1 cellular context compared by ENCODE assay signal in genomic region chr6:159693128-159693893, GRCh38.
TF ChIP-seq lines count a peak whose summit lies in the region.

Gene SOD2 (minus strand): TSS chr6:159693241. CDS start chr6:159693167, 74 bp downstream.

TF ChIP-seq in K562, 482 proteins besides CTCF, POLR2A, EP300 and RAD21 (continued from another document and continues in another):
- TF ChIP-seq ZBTB11 (CRISPR knock-in tag; IDR thresholded peaks at IDR 0.05), result no peak
- TF ChIP-seq TRIM25 (IDR thresholded peaks at IDR 0.05; ENCODE audit: borderline replicate concordance), result no peak
- TF ChIP-seq CHD2 (IDR thresholded peaks at IDR 0.05; ENCODE audit: low read depth, low read length), result 0 out of 2 replicates have a peak, but pooled peaks have one; percentile 18
- no peak for TF ChIP-seq ZNF445 (CRISPR knock-in tag; IDR thresholded peaks at IDR 0.05; ENCODE audit: low read depth)
- peak; percentile 84 for TF ChIP-seq ZNF583 (CRISPR knock-in tag; IDR thresholded peaks at IDR 0.05)
- no peak for TF ChIP-seq SETDB1 (IDR thresholded peaks at IDR 0.05; ENCODE audit: low read length)
- no peak for TF ChIP-seq ZNF184 (CRISPR knock-in tag; IDR thresholded peaks at IDR 0.05)
- TF ChIP-seq MAZ (CRISPR knock-in tag; conservative IDR thresholded peaks at IDR 0.05 in 1 of 2, IDR thresholded peaks at IDR 0.05 in 1 of 2), result peak; percentile 89 to 96; a peak in 3 of 4 replicates
- TF ChIP-seq BDP1 (IDR thresholded peaks at IDR 0.05; ENCODE audit: insufficient read depth, insufficient read length), result no peak
- peak; percentile 25 for TF ChIP-seq HNRNPK (IDR thresholded peaks at IDR 0.05; ENCODE audit: low read depth, low read length, poor library complexity, severe bottlenecking)
- peak; percentile 54; the same call in 1 of the 2 replicates for TF ChIP-seq ZNF76 (CRISPR knock-in tag; IDR thresholded peaks at IDR 0.05; ENCODE audit: borderline replicate concordance)
- peak; percentile 91 for TF ChIP-seq FUS (optimal IDR thresholded peaks at IDR 0.05; ENCODE audit: low read depth, low read length)
- peak in 1 of 2 experiments; percentile 54; a peak in 2 of 4 replicates for TF ChIP-seq UBTF (IDR thresholded peaks at IDR 0.05; ENCODE audit: borderline replicate concordance in 1 of 2, low read depth in 2 of 2, low read length in 2 of 2)
- no peak for TF ChIP-seq SAFB2 (IDR thresholded peaks at IDR 0.05; ENCODE audit: borderline replicate concordance, low read depth, low read length, severe bottlenecking)
- TF ChIP-seq GMEB1 (CRISPR knock-in tag; IDR thresholded peaks at IDR 0.05), result 0 out of 2 replicates have a peak, but pooled peaks have one; percentile 17
- TF ChIP-seq NBN (IDR thresholded peaks at IDR 0.05; ENCODE audit: low read depth), result 0 out of 2 replicates have a peak, but pooled peaks have one; percentile 44
- TF ChIP-seq SMARCE1 (IDR thresholded peaks at IDR 0.05), result no peak
- no peak for TF ChIP-seq ARNT (IDR thresholded peaks at IDR 0.05)
- TF ChIP-seq FOXP1 (CRISPR knock-in tag; IDR thresholded peaks at IDR 0.05), result no peak; the same call in 1 of the 2 replicates
- no peak for TF ChIP-seq KHSRP (IDR thresholded peaks at IDR 0.05)
- TF ChIP-seq DACH1 (IDR thresholded peaks at IDR 0.05; ENCODE audit: partially characterized antibody), result no peak
- 0 out of 4 replicates have a peak, but pooled peaks of 1 of the 2 experiments have one; percentile 6 for TF ChIP-seq ETV6 (IDR thresholded peaks at IDR 0.05; ENCODE audit: borderline replicate concordance in 1 of 2, low read depth in 2 of 2, low read length in 1 of 2)
- no peak for TF ChIP-seq ETV6 (CRISPR knock-in tag; IDR thresholded peaks at IDR 0.05; ENCODE audit: borderline replicate concordance)
- no peak for TF ChIP-seq XRCC5 (IDR thresholded peaks at IDR 0.05; ENCODE audit: low read depth, low read length)
- TF ChIP-seq SMAD4 (CRISPR knock-in tag; conservative IDR thresholded peaks at IDR 0.05), result peak; percentile 68
- TF ChIP-seq HLTF (IDR thresholded peaks at IDR 0.05), result no peak
- TF ChIP-seq MTA3 (IDR thresholded peaks at IDR 0.05; ENCODE audit: borderline replicate concordance), result peak; percentile 10; the same call in 1 of the 2 replicates
- TF ChIP-seq SMARCB1 (IDR thresholded peaks at IDR 0.05; ENCODE audit: insufficient read length, low read depth), result no peak
- no peak for TF ChIP-seq ZNF398 (CRISPR knock-in tag; IDR thresholded peaks at IDR 0.05)
- TF ChIP-seq ZNF354B (CRISPR knock-in tag; IDR thresholded peaks at IDR 0.05), result no peak
- 0 out of 2 replicates have a peak, but pooled peaks have one; percentile 27 for TF ChIP-seq HBP1 (CRISPR knock-in tag; IDR thresholded peaks at IDR 0.05)
- TF ChIP-seq MXI1 (IDR thresholded peaks at IDR 0.05; ENCODE audit: low read depth, low read length), result 0 out of 2 replicates have a peak, but pooled peaks have one; percentile 42
- 0 out of 2 replicates have a peak, but pooled peaks have one; percentile 53 for TF ChIP-seq TCF7 (IDR thresholded peaks at IDR 0.05; ENCODE audit: borderline replicate concordance)
- TF ChIP-seq ZNF232 (CRISPR knock-in tag; IDR thresholded peaks at IDR 0.05), result no peak
- TF ChIP-seq CTCFL (IDR thresholded peaks at IDR 0.05; ENCODE audit: borderline replicate concordance, insufficient read depth, low read depth, low read length, poor library complexity, severe bottlenecking), result no peak
- TF ChIP-seq BCLAF1 (IDR thresholded peaks at IDR 0.05; ENCODE audit: borderline replicate concordance in 1 of 2, control insufficient read depth in 1 of 2, low read depth in 2 of 2, low read length in 1 of 2), result peak in 1 of 2 experiments; percentile 94; a peak in 2 of 4 replicates
- TF ChIP-seq ZSCAN32 (CRISPR knock-in tag; IDR thresholded peaks at IDR 0.05), result no peak
- TF ChIP-seq HMGN3 (IDR thresholded peaks at IDR 0.05; ENCODE audit: borderline replicate concordance, extremely low read depth, insufficient read length, low read depth, low read length), result peak; percentile 84
- 0 out of 2 replicates have a peak, but pooled peaks have one; percentile 18 for TF ChIP-seq USF1 (CRISPR knock-in tag; IDR thresholded peaks at IDR 0.05)
- no peak for TF ChIP-seq FOXA3 (CRISPR knock-in tag; conservative IDR thresholded peaks at IDR 0.05 in 1 of 2, IDR thresholded peaks at IDR 0.05 in 1 of 2)
